Comparison of ENCODE assay signal across 1 cellular context in the genomic region with DNA sequence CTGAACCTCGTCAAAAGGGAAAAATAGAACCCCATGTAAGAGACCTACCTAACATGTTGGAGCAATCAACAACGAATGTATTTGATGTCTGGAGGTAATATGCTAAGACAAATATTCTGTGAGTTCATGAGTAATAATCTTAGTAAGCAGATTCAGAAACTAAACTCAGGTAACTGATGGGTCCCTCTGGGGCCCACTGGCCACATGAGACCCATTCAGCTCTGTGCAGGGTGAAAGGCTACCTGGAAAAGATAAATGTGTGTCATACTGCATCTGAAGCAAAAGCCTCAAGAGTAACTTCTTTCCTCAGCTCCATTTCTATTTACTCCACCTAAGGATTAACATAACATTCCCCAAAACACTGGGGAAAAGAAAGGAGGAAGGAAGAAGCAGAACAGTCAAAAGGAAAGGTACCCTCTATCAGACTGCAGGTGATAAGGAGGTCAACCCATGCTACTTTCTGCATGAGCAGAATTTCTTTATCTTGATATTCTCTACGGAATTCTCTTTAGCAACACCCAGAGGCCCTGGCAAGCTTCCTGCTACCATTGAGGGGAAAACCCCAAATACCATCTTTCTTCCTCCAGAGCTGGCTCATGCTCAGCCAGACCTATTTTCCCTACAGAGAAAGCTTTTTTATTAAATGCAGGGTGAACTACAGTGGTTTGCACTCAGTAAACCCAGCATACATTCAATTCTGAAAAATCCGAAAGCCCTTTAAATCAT.
A peak's percentile ranks its signal among the peaks of the same experiment; 100 is the strongest.
TF ChIP-seq lines count a peak whose summit lies in the region.

No MANE protein-coding gene starts in this region.

TF ChIP-seq in GM12878, 131 proteins besides CTCF, POLR2A, EP300 and RAD21:
- TF ChIP-seq IKZF1 (conservative IDR thresholded peaks at IDR 0.05) (no peak), MEF2B (IDR thresholded peaks at IDR 0.05; ENCODE audit: partially characterized antibody, poor library complexity, severe bottlenecking) (peak; percentile 71), RCOR1 (conservative IDR thresholded peaks at IDR 0.05; ENCODE audit: low read depth, low read length) (no peak), ZNF217 (IDR thresholded peaks at IDR 0.05) (no peak)
